In the genomic region with DNA sequence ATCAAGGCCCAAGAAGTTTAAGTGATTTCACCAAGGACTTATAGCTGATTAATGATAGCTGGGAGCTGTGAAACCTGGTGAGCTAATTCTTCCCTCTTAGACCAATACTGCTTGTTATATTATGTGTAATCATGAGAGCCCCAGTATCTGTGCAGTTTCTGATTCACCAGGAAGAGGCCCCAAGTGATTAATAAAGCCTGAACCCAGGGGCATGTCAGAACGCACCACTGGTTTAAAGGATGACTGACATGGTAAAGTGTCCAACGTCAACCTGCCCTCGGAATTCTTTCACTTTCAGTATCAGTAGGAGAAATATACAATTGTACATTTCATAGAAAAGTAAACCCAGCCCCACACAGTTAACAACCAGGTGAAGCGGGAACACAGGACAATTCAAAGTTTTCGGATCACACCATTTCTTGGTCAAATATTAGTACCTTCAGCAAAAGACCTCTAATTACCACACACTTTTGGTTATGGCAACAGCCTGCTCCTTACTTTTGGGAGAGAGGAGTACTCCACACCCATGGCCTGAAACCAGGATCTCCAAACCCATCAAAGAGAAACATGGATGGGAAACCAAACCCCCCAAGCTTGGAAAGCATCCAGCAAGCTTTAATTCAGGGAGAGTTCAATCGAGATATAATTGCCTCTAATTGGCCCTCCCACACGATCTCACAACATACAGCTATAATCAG, we compare ENCODE assay signal across 9 cellular contexts. TPM values are rescaled to one million over a fixed set of nuclear protein-coding genes. Genes with fewer than 3 reads are reported as not detected.
A peak's percentile ranks its signal among the peaks of the same experiment; 100 is the strongest.
DNase-seq lines count a peak whose midpoint lies in the region; ATAC-seq and TF ChIP-seq lines count a peak whose summit lies in the region.
"Had no signal": no experiment of that assay in that cellular context is flagged by ENCODE, and none has a peak within 500 bp of the region (broad histone marks: within the 10 kb centered on the region; RNA-seq: fewer than 3 reads in every experiment).

No MANE protein-coding gene starts in this region.

- H3K27ac ChIP-seq in liver (ENCODE audit: low read depth in 1 of 2, low read length in 2 of 2) (peak overlapping the region; percentile 62 to 71), thoracic aorta (peak overlapping the region in 1 of 2 donors; percentile 3)

- no peaks in the 10 kb centered on the region for H3K9me3 Mint-ChIP-seq in activated naive CD4-positive, alpha-beta T cell treated with anti-CD3 and anti-CD28 coated beads, Interleukin-2, amount 10 ng/mL, durations not matched to agents 7 days and 5 days

- CTCF ChIA-PET in activated naive CD4-positive, alpha-beta T cell treated with anti-CD3 and anti-CD28 coated beads, Interleukin-2, amount 10 ng/mL, durations not matched to agents 7 days and 5 days (lab: Charles Lee) = interaction anchor here (1.0 to 1.7 kb wide), 2 partner anchors 18 to 141 kb away, joined by 3 to 4 read pairs; no protein-coding TSS in a partner anchor

- peak; percentile 94 for DNase-seq in ELR (ENCODE audit: low read depth)
- DNase-seq in activated naive CD4-positive, alpha-beta T cell treated with anti-CD3 and anti-CD28 coated beads, Interleukin-2, amount 10 ng/mL, durations not matched to agents 7 days and 5 days = peak; percentile 54
- DNase-seq in thoracic aorta (ENCODE audit: low spot score) = no peak
- no peak for DNase-seq in SIG-M5 (lab: John Stamatoyannopoulos, UW)
- no peak for DNase-seq in cerebellum (ENCODE audit: low spot score)

- peak overlapping the region; percentile 32 to 56 for H3K9ac ChIP-seq in liver (ENCODE audit: low read depth in 1 of 2, low read length in 2 of 2)

- peak overlapping the region; percentile 42 for H3K4me3 Mint-ChIP-seq in activated naive CD4-positive, alpha-beta T cell treated with anti-CD3 and anti-CD28 coated beads, Interleukin-2, amount 10 ng/mL, durations not matched to agents 7 days and 5 days

- H3K27ac Mint-ChIP-seq in activated naive CD4-positive, alpha-beta T cell treated with anti-CD3 and anti-CD28 coated beads, Interleukin-2, amount 10 ng/mL, durations not matched to agents 7 days and 5 days = peak overlapping the region; percentile 21

- H3K4me3 ChIP-seq in liver (ENCODE audit: low read depth in 1 of 3, low read length in 3 of 3) (peak overlapping the region; percentile 25 to 60 (median 28)), thoracic aorta (peak overlapping the region; percentile 60)

- no peaks in the 10 kb centered on the region for H3K27me3 Mint-ChIP-seq in activated naive CD4-positive, alpha-beta T cell treated with anti-CD3 and anti-CD28 coated beads, Interleukin-2, amount 10 ng/mL, durations not matched to agents 7 days and 5 days

- H3K27me3 ChIP-seq in liver (ENCODE audit: control insufficient read depth in 4 of 4, insufficient read depth in 4 of 4, low read length in 3 of 4) (no peaks in the 10 kb centered on the region), thoracic aorta (replicated peaks; ENCODE audit: insufficient read depth) (no peaks in the 10 kb centered on the region)

- no peaks in the 10 kb centered on the region for H3K36me3 Mint-ChIP-seq in activated naive CD4-positive, alpha-beta T cell treated with anti-CD3 and anti-CD28 coated beads, Interleukin-2, amount 10 ng/mL, durations not matched to agents 7 days and 5 days

- H3K36me3 ChIP-seq in liver (ENCODE audit: control insufficient read depth in 4 of 4, insufficient read depth in 3 of 4, low read depth in 1 of 4, low read length in 3 of 4) (no peaks in the 10 kb centered on the region), thoracic aorta (no peaks in the 10 kb centered on the region)

- peak in 1 of 2 donors; percentile 3 for TF ChIP-seq RAD21 in liver (IDR thresholded peaks at IDR 0.05)

- no peaks in the 10 kb centered on the region for H3K9me3 ChIP-seq in liver (ENCODE audit: control insufficient read depth in 4 of 4, low read length in 3 of 4)
- H3K9me3 ChIP-seq in thoracic aorta = no peaks in the 10 kb centered on the region

- H3K4me1 ChIP-seq in liver (ENCODE audit: control insufficient read depth in 4 of 4, insufficient read depth in 4 of 4, low read length in 3 of 4) (peaks cover 0 to 18% (median 7%) of the 10 kb centered on the region in 4 donors), thoracic aorta (ENCODE audit: control insufficient read depth in 1 of 2, low read depth in 2 of 2) (peaks cover 14 to 21% of the 10 kb centered on the region in 2 donors)

- TF ChIP-seq CTCF in liver (IDR thresholded peaks at IDR 0.05; ENCODE audit: low read depth, low read length, missing input control) = no peak
- no peak for TF ChIP-seq CTCF in thoracic aorta (IDR thresholded peaks at IDR 0.05)

- WGBS in liver = 27% methylated on average over 7 of the region's 7 CpGs

- peak; percentile 89 for ATAC-seq in GM19468 (IDR thresholded peaks at IDR 0.05; ENCODE audit: extremely low read depth, unreplicated experiment)
- peak; percentile 94 for ATAC-seq in HG03565 (IDR thresholded peaks at IDR 0.05; ENCODE audit: unreplicated experiment)
- no peak for ATAC-seq in thoracic aorta (ENCODE audit: insufficient number of reproducible peaks, low FRiP score, low read depth)

- H3K4me1 Mint-ChIP-seq in activated naive CD4-positive, alpha-beta T cell treated with anti-CD3 and anti-CD28 coated beads, Interleukin-2, amount 10 ng/mL, durations not matched to agents 7 days and 5 days = peaks cover 21% of the 10 kb centered on the region

TF ChIP-seq in liver, 16 proteins besides CTCF, POLR2A, EP300 and RAD21:
- TF ChIP-seq HNF4A (conservative IDR thresholded peaks at IDR 0.05) = peak; percentile 22 to 36
- no peak for TF ChIP-seq TAF1 (conservative IDR thresholded peaks at IDR 0.05)
- no peak for TF ChIP-seq EGR1 (IDR thresholded peaks at IDR 0.05; ENCODE audit: low read depth in 2 of 2)
- peak in 1 of 2 donors; percentile 8 for TF ChIP-seq RXRA (IDR thresholded peaks at IDR 0.05)
- TF ChIP-seq GABPA (IDR thresholded peaks at IDR 0.05 in 1 of 2, conservative IDR thresholded peaks at IDR 0.05 in 1 of 2) = no peak
- no peak for TF ChIP-seq FOXA1 (IDR thresholded peaks at IDR 0.05)
- no peak for TF ChIP-seq MAX (IDR thresholded peaks at IDR 0.05)
- no peak for TF ChIP-seq ATF3 (IDR thresholded peaks at IDR 0.05)
- TF ChIP-seq JUND (IDR thresholded peaks at IDR 0.05) = no peak
- no peak for TF ChIP-seq FOXA2 (IDR thresholded peaks at IDR 0.05)
- no peak for TF ChIP-seq HNF4G (IDR thresholded peaks at IDR 0.05)

RNA-seq across cellular contexts. Expression of gene TMCC3, which starts 28.5 kb away (rescaled TPM):
- 1 to 10 TPM; 1.4 to 2.3 TPM for total RNA-seq in liver
- 1 to 10 TPM in 1 of 2 donors, under 1 TPM in 1; 0.81 to 1.5 TPM for polyA plus RNA-seq in liver
- 10 to 100 TPM in 1 of 2 donors, 1 to 10 TPM in 1; 6.9 to 12.4 TPM for total RNA-seq in thoracic aorta
- 14.2 TPM for total RNA-seq in cerebellum
- total RNA-seq: NCI-H460 had no signal

Comparison
In these comparisons a context has a peak if more than half of its experiments do, and no peak if none do; other contexts are left out.
1. DNase-seq: peak in ELR (single experiment) and activated naive CD4-positive, alpha-beta T cell treated with anti-CD3 and anti-CD28 coated beads, Interleukin-2, amount 10 ng/mL, durations not matched to agents 7 days and 5 days (single experiment); none in thoracic aorta (single experiment), SIG-M5 (single experiment) and cerebellum (single experiment).